Comparison of ENCODE assay signal across 14 cellular contexts in genomic region chr20:25507385-25508082, GRCh38.
DNase-seq lines count a peak whose midpoint lies in the region; ATAC-seq and TF ChIP-seq lines count a peak whose summit lies in the region.
"Had no signal": no experiment of that assay in that cellular context is flagged by ENCODE, and none has a peak within 500 bp of the region (broad histone marks: within the 10 kb centered on the region; RNA-seq: fewer than 3 reads in every experiment).

No MANE protein-coding gene starts in this region.

- H2AFZ ChIP-seq in GM23248: no peak overlapping the region

- H4K20me1 ChIP-seq in GM23248 (ENCODE audit: insufficient read depth): no peaks in the 10 kb centered on the region

- no peak for DNase-seq in GM23248
- no peak for DNase-seq in ascending aorta (ENCODE audit: low spot score in 2 of 2)
- DNase-seq in left lung: no peak
- no peak for DNase-seq in NCI-H69 (lab: John Stamatoyannopoulos, UW)
- DNase-seq in NK-92 (lab: John Stamatoyannopoulos, UW; ENCODE audit: unreplicated experiment): no peak
- no peak for DNase-seq in NK-92 treated with Interleukin-12 subunit alpha and Interleukin-12 subunit beta, amount 100 ng/mL, for 24 hours (lab: John Stamatoyannopoulos, UW)
- DNase-seq in WERI-Rb-1: no peak
- DNase-seq: erythroblast, NCI-H187 treated with DMSO at 0.1 percent for 48 hours, NCI-H446, SJCRH30, T-helper 2 cell had no signal

- no peaks in the 10 kb centered on the region for H3K79me2 ChIP-seq in GM23248 (ENCODE audit: insufficient read depth)

- no peaks in the 10 kb centered on the region for H3F3A ChIP-seq in GM23248 (ENCODE audit: insufficient read depth)

- H3K27ac ChIP-seq in GM23248: peak overlapping the region; percentile 8; the same call in 1 of the 2 replicates
- peak overlapping the region; percentile 63 to 70 for H3K27ac ChIP-seq in ascending aorta
- no peak overlapping the region for H3K27ac ChIP-seq in left lung
- H3K27ac ChIP-seq in rectal smooth muscle tissue (ENCODE audit: low read depth, low read length): peak overlapping the region; percentile 8
- H3K27ac ChIP-seq in WERI-Rb-1: no peak overlapping the region
- H3K27ac ChIP-seq: SJCRH30 had no signal

- peak; percentile 8 for ATAC-seq in left lung

- H3K9me3 ChIP-seq in GM23248 (ENCODE audit: low read depth) (no peaks in the 10 kb centered on the region), ascending aorta (no peaks in the 10 kb centered on the region), left lung (no peaks in the 10 kb centered on the region), WERI-Rb-1 (ENCODE audit: severe bottlenecking) (no peaks in the 10 kb centered on the region)
- H3K9me3 ChIP-seq: gastroesophageal sphincter, SJCRH30 had no signal

- no peaks in the 10 kb centered on the region for H3K27me3 ChIP-seq in GM23248 (replicated peaks; ENCODE audit: insufficient read depth)
- no peaks in the 10 kb centered on the region for H3K27me3 ChIP-seq in ascending aorta
- H3K27me3 ChIP-seq in left lung: no peaks in the 10 kb centered on the region
- no peaks in the 10 kb centered on the region for H3K27me3 ChIP-seq in rectal smooth muscle tissue (ENCODE audit: control insufficient read depth, insufficient read depth, low read length)
- H3K27me3 ChIP-seq in WERI-Rb-1 (ENCODE audit: insufficient read depth, low read depth, severe bottlenecking): no peaks in the 10 kb centered on the region
- H3K27me3 ChIP-seq: gastroesophageal sphincter, SJCRH30 had no signal

- in situ Hi-C loops in GM23248 (cut with MboI): loop anchor here (25.0 kb wide), 2 partner anchors 355 to 520 kb away; partner anchors contain the start of gene APMAP

- intact Hi-C loops in ascending aorta (cut with DNase I): loop anchor here (1.0 to 2.0 kb wide), 3 partner anchors 17 to 116 kb away; no protein-coding TSS in a partner anchor
- intact Hi-C loops in left lung (cut with DNase I): no loop called here

- H3K4me3 ChIP-seq in GM23248 (no peak overlapping the region), ascending aorta (no peak overlapping the region), left lung (no peak overlapping the region), rectal smooth muscle tissue (ENCODE audit: low read length) (no peak overlapping the region), WERI-Rb-1 (ENCODE audit: low read depth, low read length) (no peak overlapping the region)
- H3K4me3 ChIP-seq: gastroesophageal sphincter, SJCRH30 had no signal

- peaks cover 7% of the 10 kb centered on the region; the same call in 1 of the 2 replicates for H3K4me1 ChIP-seq in GM23248 (ENCODE audit: insufficient read depth)
- peaks cover 4 to 10% of the 10 kb centered on the region in 2 donors for H3K4me1 ChIP-seq in ascending aorta
- H3K4me1 ChIP-seq in left lung: no peaks in the 10 kb centered on the region
- no peaks in the 10 kb centered on the region for H3K4me1 ChIP-seq in rectal smooth muscle tissue (ENCODE audit: control insufficient read depth, insufficient read depth, low read length)
- H3K4me1 ChIP-seq: SJCRH30 had no signal

- H3K9ac ChIP-seq in GM23248: no peak overlapping the region
- no peak overlapping the region for H3K9ac ChIP-seq in rectal smooth muscle tissue (ENCODE audit: low read length)

- WGBS in GM23248 (ENCODE audit: low coverage in 1 of 2, low lambda C conversion rate in 2 of 2, missing lambda C conversion rate in 2 of 2), 2 experiments: 85 to 88% methylated on average over 8 of the region's 8 CpGs

- H3K9me2 ChIP-seq in GM23248 (ENCODE audit: insufficient read depth): no peaks in the 10 kb centered on the region

- H3K36me3 ChIP-seq in GM23248 (ENCODE audit: low read depth) (no peaks in the 10 kb centered on the region; the same call in 1 of the 2 replicates), ascending aorta (peaks cover 56 to 71% of the 10 kb centered on the region in 2 donors), left lung (peaks cover 0 to 11% of the 10 kb centered on the region in 2 donors), rectal smooth muscle tissue (ENCODE audit: control insufficient read depth, insufficient read depth, low read length) (peaks cover 11% of the 10 kb centered on the region), WERI-Rb-1 (peaks cover 88% of the 10 kb centered on the region)

- TF ChIP-seq CTCF in ascending aorta (IDR thresholded peaks at IDR 0.05): peak in 1 of 3 experiments; percentile 39
- no peak for TF ChIP-seq CTCF in left lung (IDR thresholded peaks at IDR 0.05)
- no peak for TF ChIP-seq CTCF in WERI-Rb-1 (IDR thresholded peaks at IDR 0.05; ENCODE audit: low read depth, low read length)

- H3K4me2 ChIP-seq in GM23248 (ENCODE audit: unreplicated experiment): peak overlapping the region; percentile 15

Comparison
In these comparisons a context has a peak if more than half of its experiments do, and no peak if none do; other contexts are left out.
1. H3K27ac ChIP-seq: peak in GM23248 (single experiment), ascending aorta (2 of 2) and rectal smooth muscle tissue (single experiment); none in left lung (0 of 2) and WERI-Rb-1 (single experiment).